17 cellular contexts compared by ENCODE assay signal in the genomic region with DNA sequence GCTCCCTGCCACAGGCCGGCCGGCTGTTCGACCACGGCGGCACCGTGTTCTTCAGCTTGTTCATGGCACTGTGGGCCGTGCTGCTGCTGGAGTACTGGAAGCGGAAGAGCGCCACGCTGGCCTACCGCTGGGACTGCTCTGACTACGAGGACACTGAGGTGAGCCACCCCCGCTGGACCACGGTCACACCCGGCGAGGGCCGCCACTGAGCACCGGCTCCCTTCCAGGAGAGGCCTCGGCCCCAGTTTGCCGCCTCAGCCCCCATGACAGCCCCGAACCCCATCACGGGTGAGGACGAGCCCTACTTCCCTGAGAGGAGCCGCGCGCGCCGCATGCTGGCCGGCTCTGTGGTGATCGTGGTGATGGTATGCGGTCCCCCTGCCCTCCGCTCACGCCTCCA. TPM values are rescaled to one million over a fixed set of nuclear protein-coding genes. Genes with fewer than 3 reads are reported as not detected.
DNase-seq lines count a peak whose midpoint lies in the region; ATAC-seq, FAIRE-seq and TF ChIP-seq lines count a peak whose summit lies in the region.
"Had no signal": no experiment of that assay in that cellular context is flagged by ENCODE, and none has a peak within 500 bp of the region (broad histone marks: within the 10 kb centered on the region; RNA-seq: fewer than 3 reads in every experiment).

No MANE protein-coding gene starts in this region.

- WGBS in HepG2 (ENCODE audit: low lambda C conversion rate), result 62% methylated on average over 9 of the region's 33 CpGs

- TF ChIP-seq EP300 in HepG2 (IDR thresholded peaks at IDR 0.05; ENCODE audit: low read depth in 2 of 2, low read length in 2 of 2) (no peak), HepG2 (CRISPR knock-in tag; IDR thresholded peaks at IDR 0.05; ENCODE audit: borderline replicate concordance) (no peak)

- H3K9me3 Mint-ChIP-seq in natural killer cell treated with Interleukin-12 subunit alpha and Interleukin-12 subunit beta and Interleukin-15 and Interleukin-18, amount 100 ng/mL, for 72 hours, result no peaks in the 10 kb centered on the region
- H3K9me3 Mint-ChIP-seq in natural killer cell, result no peaks in the 10 kb centered on the region
- H3K9me3 Mint-ChIP-seq: CD4-positive, alpha-beta memory T cell; H9; IgD-negative memory B cell had no signal

- TF ChIP-seq CTCF in natural killer cell (IDR thresholded peaks at IDR 0.05) (no peak), HepG2 (CRISPR knock-in tag; IDR thresholded peaks at IDR 0.05) (0 out of 2 replicates have a peak, but pooled peaks have one; percentile 13)

- H2AFZ ChIP-seq in HepG2 (ENCODE audit: low read length), result no peak overlapping the region

- no peaks in the 10 kb centered on the region for H3K27me3 Mint-ChIP-seq in natural killer cell treated with Interleukin-12 subunit alpha and Interleukin-12 subunit beta and Interleukin-15 and Interleukin-18, amount 100 ng/mL, for 72 hours
- no peaks in the 10 kb centered on the region for H3K27me3 Mint-ChIP-seq in natural killer cell (ENCODE audit: low read depth in 2 of 2)
- H3K27me3 Mint-ChIP-seq: CD4-positive, alpha-beta memory T cell; IgD-negative memory B cell had no signal

- no peaks in the 10 kb centered on the region for H3K36me3 ChIP-seq in HepG2 (replicated peaks in 1 of 2; ENCODE audit: control insufficient read depth in 1 of 2, insufficient read depth in 2 of 2, low read length in 2 of 2)
- H3K36me3 ChIP-seq: BLaER1 had no signal

- H3K4me2 ChIP-seq in HepG2 (ENCODE audit: low read depth, low read length), result no peak overlapping the region
- H3K4me2 ChIP-seq: BLaER1 had no signal

- H3K79me2 ChIP-seq in HepG2 (ENCODE audit: insufficient read depth, low read length), result no peaks in the 10 kb centered on the region

- no peaks in the 10 kb centered on the region for H3K9me3 ChIP-seq in HepG2 (ENCODE audit: low read length)
- H3K9me3 ChIP-seq: BLaER1 had no signal

- intact Hi-C loops in natural killer cell (cut with micrococcal nuclease), result no loop called here
- intact Hi-C loops in HepG2 (cut with micrococcal nuclease; ENCODE audit: unreplicated experiment), result no loop called here

- H3K4me3 ChIP-seq in HepG2 (replicated peaks in 1 of 3; ENCODE audit: insufficient read depth in 1 of 3, low read depth in 2 of 3, low read length in 3 of 3), result no peak overlapping the region
- H3K4me3 ChIP-seq: BLaER1 had no signal

- H3K4me1 Mint-ChIP-seq in natural killer cell treated with Interleukin-12 subunit alpha and Interleukin-12 subunit beta and Interleukin-15 and Interleukin-18, amount 100 ng/mL, for 72 hours (ENCODE audit: low read depth in 2 of 2), result no peaks in the 10 kb centered on the region
- H3K4me1 Mint-ChIP-seq in natural killer cell, result no peaks in the 10 kb centered on the region
- H3K4me1 Mint-ChIP-seq: CD14-positive monocyte; CD4-positive, alpha-beta memory T cell; IgD-negative memory B cell had no signal

- in situ Hi-C loops in HepG2 (cut with HindIII; ENCODE audit: extremely low pct_ligation_motif_present, low pct_unique_long_range_greater_than_20kb), result loop anchor here (25.0 kb wide), 1 partner anchor 647 kb away; a partner anchor contains a TSS

- CTCF ChIA-PET in HepG2 (lab: Yijun Ruan, JAX; ENCODE audit: low intra/inter-chr PET ratio, low total read pairs), result no interaction called here

- H3K4me3 Mint-ChIP-seq in natural killer cell treated with Interleukin-12 subunit alpha and Interleukin-12 subunit beta and Interleukin-15 and Interleukin-18, amount 100 ng/mL, for 72 hours, result no peak overlapping the region
- H3K4me3 Mint-ChIP-seq in natural killer cell, result no peak overlapping the region
- H3K4me3 Mint-ChIP-seq: CD14-positive monocyte; CD4-positive, alpha-beta memory T cell; H9; IgD-negative memory B cell had no signal

- peak; percentile 66 for DNase-seq in DMS53 (lab: John Stamatoyannopoulos, UW)
- DNase-seq in DMS53 treated with DMSO at 0.1 percent for 48 hours (lab: John Stamatoyannopoulos, UW; ENCODE audit: unreplicated experiment), result no peak
- DNase-seq in natural killer cell treated with Interleukin-12 subunit alpha and Interleukin-12 subunit beta and Interleukin-15 and Interleukin-18, amount 100 ng/mL, for 72 hours (ENCODE audit: low spot score), result peak; percentile 47
- DNase-seq in natural killer cell, result no peak
- no peak for DNase-seq in HepG2 (ENCODE audit: low spot score)
- DNase-seq in GM03348 (ENCODE audit: low spot score), result no peak
- DNase-seq: 8988T; Calu3; CD4-positive, alpha-beta memory T cell; H9 had no signal

- TF ChIP-seq POLR2A in HepG2 (IDR thresholded peaks at IDR 0.05; ENCODE audit: insufficient read depth in 1 of 2, low read depth in 2 of 2, low read length in 2 of 2), result no peak

- H3K36me3 Mint-ChIP-seq in natural killer cell treated with Interleukin-12 subunit alpha and Interleukin-12 subunit beta and Interleukin-15 and Interleukin-18, amount 100 ng/mL, for 72 hours, result no peaks in the 10 kb centered on the region
- H3K36me3 Mint-ChIP-seq in natural killer cell, result no peaks in the 10 kb centered on the region
- H3K36me3 Mint-ChIP-seq: CD14-positive monocyte; CD4-positive, alpha-beta memory T cell; IgD-negative memory B cell had no signal

- peaks cover 29 to 58% of the 10 kb centered on the region in 2 experiments for H3K27me3 ChIP-seq in HepG2 (ENCODE audit: control insufficient read depth in 1 of 2, insufficient read depth in 2 of 2, low read length in 2 of 2)
- H3K27me3 ChIP-seq: BLaER1 had no signal

- no peak overlapping the region for H3K27ac Mint-ChIP-seq in natural killer cell treated with Interleukin-12 subunit alpha and Interleukin-12 subunit beta and Interleukin-15 and Interleukin-18, amount 100 ng/mL, for 72 hours
- H3K27ac Mint-ChIP-seq in natural killer cell, result no peak overlapping the region
- H3K27ac Mint-ChIP-seq: CD14-positive monocyte; CD4-positive, alpha-beta memory T cell had no signal

- no peak for ATAC-seq in natural killer cell treated with Interleukin-12 subunit alpha and Interleukin-12 subunit beta and Interleukin-15 and Interleukin-18, amount 100 ng/mL, for 72 hours
- no peak for ATAC-seq in natural killer cell
- ATAC-seq in HepG2, result peak; percentile 15
- no peak for ATAC-seq in GM21529 (IDR thresholded peaks at IDR 0.05; ENCODE audit: unreplicated experiment)

- H3K4me1 ChIP-seq in HepG2 (ENCODE audit: insufficient read depth, low read length), result peaks cover 19% of the 10 kb centered on the region

- H4K20me1 ChIP-seq in HepG2 (ENCODE audit: insufficient read depth, low read length), result no peaks in the 10 kb centered on the region

- FAIRE-seq in HepG2 (lab: Jason Lieb, UNC), result no peak
- FAIRE-seq: G401.6, H1, HTR-8/SVneo had no signal

- no TSS peak for BruUV-seq in HepG2 (replicated peaks; lab: Mats Ljungman, UMichigan)

- no peak overlapping the region for H3K9ac ChIP-seq in HepG2 (ENCODE audit: insufficient read depth, low read depth, low read length)
- H3K9ac ChIP-seq: BLaER1 had no signal

- POLR2A ChIA-PET in HepG2 (lab: Yijun Ruan, JAX), result no interaction called here

- no peak overlapping the region for H3K27ac ChIP-seq in HepG2 (ENCODE audit: extremely low read length, insufficient read depth, low read length)
- H3K27ac ChIP-seq: BLaER1 had no signal

- TF ChIP-seq RAD21 in HepG2 (CRISPR knock-in tag; IDR thresholded peaks at IDR 0.05), result no peak

RNA-seq across cellular contexts. Expression of a gene that starts 20.8 kb away (rescaled TPM):
- 1 to 10 TPM; 2.8 to 7.1 TPM for total RNA-seq in natural killer cell treated with Interleukin-12 subunit alpha and Interleukin-12 subunit beta and Interleukin-15 and Interleukin-18, amount 100 ng/mL, for 72 hours
- total RNA-seq in natural killer cell (1 to 10 TPM in 2 of 3 donors, under 1 TPM in 1; 0.97 to 1.4 (median 1.1) TPM), HepG2 (2016; rRNA removed; fragmentation: Illumina TruSeq; extraction: Trizol) (3.7 and 4.9 TPM in 2 replicates)
- total RNA-seq in HepG2 (2016; cell fraction: cytosol; rRNA removed; fragmentation: Illumina TruSeq; extraction: Trizol; ENCODE audit: low read depth), result 1.7 and 1.9 TPM in 2 replicates
- total RNA-seq in HepG2 (2016; cell fraction: insoluble cytoplasmic fraction; rRNA removed; fragmentation: Illumina TruSeq; extraction: Trizol), result 2.9 and 5.5 TPM in 2 replicates
- total RNA-seq in HepG2 (2016; cell fraction: membrane; rRNA removed; fragmentation: Illumina TruSeq; extraction: Trizol), result 3.2 and 4.1 TPM in 2 replicates
- 4.7 and 5.1 TPM in 2 replicates for total RNA-seq in HepG2 (2016; cell fraction: nucleus; rRNA removed; fragmentation: Illumina TruSeq; extraction: Trizol)
- 4.1 and 4.9 TPM in 2 replicates for polyA plus RNA-seq in HepG2 (2011; rRNA removed)
- polyA plus RNA-seq in HepG2 (2011; cell fraction: cytosol; rRNA removed), result 2.9 and 3.9 TPM in 2 replicates
- polyA plus RNA-seq in HepG2 (2011; cell fraction: nucleus; rRNA removed), result 29.8 and 33.6 TPM in 2 replicates
- polyA plus RNA-seq in HepG2 (2012), result 8.8 and 10.8 TPM in 2 replicates
- 3.3 and 3.8 TPM in 2 replicates for polyA plus RNA-seq in HepG2 (2016; cell fraction: cytosol; fragmentation: Illumina TruSeq; extraction: Trizol; ENCODE audit: low read depth)
- polyA plus RNA-seq in HepG2 (2016; cell fraction: insoluble cytoplasmic fraction; fragmentation: Illumina TruSeq; extraction: Trizol; ENCODE audit: low read depth), result 7.5 and 11.5 TPM in 2 replicates
- polyA plus RNA-seq in HepG2 (2016; cell fraction: membrane; fragmentation: Illumina TruSeq; extraction: Trizol; ENCODE audit: low read depth), result 7.5 and 8.6 TPM in 2 replicates
- polyA plus RNA-seq in HepG2 (2016; cell fraction: nucleus; fragmentation: Illumina TruSeq; extraction: Trizol; ENCODE audit: insufficient read depth, low read depth), result 14.9 and 15.8 TPM in 2 replicates
- 1.1 and 16.7 TPM in 2 replicates for polyA minus RNA-seq in HepG2 (2011; rRNA and poly(A)+ RNA removed; ENCODE audit: low replicate concordance)
- 5.1 and 8.4 TPM in 2 replicates for polyA minus RNA-seq in HepG2 (2011; cell fraction: cytosol; rRNA and poly(A)+ RNA removed)
- 13.8 and 18.4 TPM in 2 replicates for polyA minus RNA-seq in HepG2 (2011; cell fraction: nucleus; rRNA and poly(A)+ RNA removed)
- polyA plus RNA-seq: CD14-positive monocyte, IgD-negative memory B cell had no signal

RNA-seq across cellular contexts. Expression of a gene that starts 59.0 kb away (rescaled TPM):
- total RNA-seq in natural killer cell treated with Interleukin-12 subunit alpha and Interleukin-12 subunit beta and Interleukin-15 and Interleukin-18, amount 100 ng/mL, for 72 hours, result 100 to 1,000 TPM in 1 of 2 donors, 10 to 100 TPM in 1; 54.8 to 109 TPM
- total RNA-seq in natural killer cell (10 to 100 TPM; 57.8 to 66.3 (median 60.4) TPM), HepG2 (2016; rRNA removed; fragmentation: Illumina TruSeq; extraction: Trizol) (67.9 and 77.2 TPM in 2 replicates)
- 27.7 and 40.5 TPM in 2 replicates for total RNA-seq in HepG2 (2016; cell fraction: cytosol; rRNA removed; fragmentation: Illumina TruSeq; extraction: Trizol; ENCODE audit: low read depth)
- 78.8 and 81.3 TPM in 2 replicates for total RNA-seq in HepG2 (2016; cell fraction: insoluble cytoplasmic fraction; rRNA removed; fragmentation: Illumina TruSeq; extraction: Trizol)
- total RNA-seq in HepG2 (2016; cell fraction: membrane; rRNA removed; fragmentation: Illumina TruSeq; extraction: Trizol), result 33.9 and 34.7 TPM in 2 replicates
- 31.6 and 35.8 TPM in 2 replicates for total RNA-seq in HepG2 (2016; cell fraction: nucleus; rRNA removed; fragmentation: Illumina TruSeq; extraction: Trizol)
- 27.4 and 33.3 TPM in 2 replicates for polyA plus RNA-seq in HepG2 (2011; rRNA removed)
- polyA plus RNA-seq in HepG2 (2011; cell fraction: cytosol; rRNA removed), result 19.4 and 25.1 TPM in 2 replicates
- polyA plus RNA-seq in HepG2 (2011; cell fraction: nucleus; rRNA removed), result 14.7 and 16.8 TPM in 2 replicates
- polyA plus RNA-seq in HepG2 (2012), result 43.0 and 56.8 TPM in 2 replicates
- polyA plus RNA-seq in HepG2 (2016; cell fraction: cytosol; fragmentation: Illumina TruSeq; extraction: Trizol; ENCODE audit: low read depth), result 29.9 and 37.7 TPM in 2 replicates
- polyA plus RNA-seq in HepG2 (2016; cell fraction: insoluble cytoplasmic fraction; fragmentation: Illumina TruSeq; extraction: Trizol; ENCODE audit: low read depth), result 99.4 and 106 TPM in 2 replicates
- polyA plus RNA-seq in HepG2 (2016; cell fraction: membrane; fragmentation: Illumina TruSeq; extraction: Trizol; ENCODE audit: low read depth), result 34.4 and 34.7 TPM in 2 replicates
- polyA plus RNA-seq in HepG2 (2016; cell fraction: nucleus; fragmentation: Illumina TruSeq; extraction: Trizol; ENCODE audit: insufficient read depth, low read depth), result 52.8 and 60.1 TPM in 2 replicates
- 22.5 and 25.7 TPM in 2 replicates for polyA minus RNA-seq in HepG2 (2011; rRNA and poly(A)+ RNA removed; ENCODE audit: low replicate concordance)
- polyA minus RNA-seq in HepG2 (2011; cell fraction: cytosol; rRNA and poly(A)+ RNA removed), result 18.4 and 24.7 TPM in 2 replicates
- polyA minus RNA-seq in HepG2 (2011; cell fraction: nucleus; rRNA and poly(A)+ RNA removed), result 24.0 and 27.0 TPM in 2 replicates

RNA-seq across cellular contexts. Expression of a gene that starts 60.0 kb away (rescaled TPM):
- 10 to 100 TPM; 69.5 to 78.9 TPM for total RNA-seq in natural killer cell treated with Interleukin-12 subunit alpha and Interleukin-12 subunit beta and Interleukin-15 and Interleukin-18, amount 100 ng/mL, for 72 hours
- total RNA-seq in natural killer cell (10 to 100 TPM; 27.9 to 45.2 (median 36.2) TPM), HepG2 (2016; rRNA removed; fragmentation: Illumina TruSeq; extraction: Trizol) (16.0 and 17.0 TPM in 2 replicates)
- total RNA-seq in HepG2 (2016; cell fraction: cytosol; rRNA removed; fragmentation: Illumina TruSeq; extraction: Trizol; ENCODE audit: low read depth), result 18.0 and 28.0 TPM in 2 replicates
- total RNA-seq in HepG2 (2016; cell fraction: insoluble cytoplasmic fraction; rRNA removed; fragmentation: Illumina TruSeq; extraction: Trizol), result 14.4 and 17.9 TPM in 2 replicates
- 5.9 and 7.8 TPM in 2 replicates for total RNA-seq in HepG2 (2016; cell fraction: membrane; rRNA removed; fragmentation: Illumina TruSeq; extraction: Trizol)
- 22.6 and 27.5 TPM in 2 replicates for total RNA-seq in HepG2 (2016; cell fraction: nucleus; rRNA removed; fragmentation: Illumina TruSeq; extraction: Trizol)
- polyA plus RNA-seq in HepG2 (2011; rRNA removed), result 6.9 and 7.1 TPM in 2 replicates
- 2.1 and 4.1 TPM in 2 replicates for polyA plus RNA-seq in HepG2 (2011; cell fraction: cytosol; rRNA removed)
- 36.3 and 40.3 TPM in 2 replicates for polyA plus RNA-seq in HepG2 (2011; cell fraction: nucleus; rRNA removed)
- 6.8 and 9.6 TPM in 2 replicates for polyA plus RNA-seq in HepG2 (2012)
- polyA plus RNA-seq in HepG2 (2016; cell fraction: cytosol; fragmentation: Illumina TruSeq; extraction: Trizol; ENCODE audit: low read depth), result 0.79 and 1.0 TPM in 2 replicates
- polyA plus RNA-seq in HepG2 (2016; cell fraction: insoluble cytoplasmic fraction; fragmentation: Illumina TruSeq; extraction: Trizol; ENCODE audit: low read depth), result 9.2 and 11.1 TPM in 2 replicates
- 1.7 and 2.3 TPM in 2 replicates for polyA plus RNA-seq in HepG2 (2016; cell fraction: membrane; fragmentation: Illumina TruSeq; extraction: Trizol; ENCODE audit: low read depth)
- polyA plus RNA-seq in HepG2 (2016; cell fraction: nucleus; fragmentation: Illumina TruSeq; extraction: Trizol; ENCODE audit: insufficient read depth, low read depth), result 79.4 and 83.7 TPM in 2 replicates
- 28.2 and 32.5 TPM in 2 replicates for polyA minus RNA-seq in HepG2 (2011; rRNA and poly(A)+ RNA removed; ENCODE audit: low replicate concordance)
- polyA minus RNA-seq in HepG2 (2011; cell fraction: cytosol; rRNA and poly(A)+ RNA removed), result 3.7 and 15.6 TPM in 2 replicates
- polyA minus RNA-seq in HepG2 (2011; cell fraction: nucleus; rRNA and poly(A)+ RNA removed), result 10.7 and 14.4 TPM in 2 replicates

Comparison
In these comparisons a context has a peak if more than half of its experiments do, and no peak if none do; other contexts are left out.
1. DNase-seq: peak in DMS53 (single experiment) and natural killer cell treated with Interleukin-12 subunit alpha and Interleukin-12 subunit beta and Interleukin-15 and Interleukin-18, amount 100 ng/mL, for 72 hours (single experiment); none in DMS53 treated with DMSO at 0.1 percent for 48 hours (single experiment), natural killer cell (single experiment), HepG2 (single experiment) and GM03348 (single experiment).